Comparison of ENCODE assay signal across 8 cellular contexts in genomic region chrX:101408530-101408836, GRCh38. TPM values are rescaled to one million over a fixed set of nuclear protein-coding genes. Genes with fewer than 3 reads are reported as not detected.
DNase-seq lines count a peak whose midpoint lies in the region; ATAC-seq and TF ChIP-seq lines count a peak whose summit lies in the region.

No MANE protein-coding gene starts in this region.

- intact Hi-C loops in upper lobe of right lung (cut with DNase I): no loop called here

- peak overlapping the region; percentile 84 to 92 for H3K9ac ChIP-seq in liver (ENCODE audit: low read depth in 1 of 2, low read length in 2 of 2)

- H3K4me1 ChIP-seq in liver (ENCODE audit: control insufficient read depth in 4 of 4, insufficient read depth in 4 of 4, low read length in 3 of 4): peaks cover 1 to 21% (median 9%) of the 10 kb centered on the region in 4 donors
- H3K4me1 ChIP-seq in upper lobe of right lung: peaks cover 4% of the 10 kb centered on the region

- peaks cover 2 to 11% (median 7%) of the 10 kb centered on the region in 4 donors for H3K36me3 ChIP-seq in liver (ENCODE audit: control insufficient read depth in 4 of 4, insufficient read depth in 3 of 4, low read depth in 1 of 4, low read length in 3 of 4)
- H3K36me3 ChIP-seq in upper lobe of right lung: peaks cover 4% of the 10 kb centered on the region

- ATAC-seq in HG02840 (IDR thresholded peaks at IDR 0.05; ENCODE audit: low FRiP score, unreplicated experiment) (peak; percentile 27), upper lobe of right lung (no peak), HG03354 (IDR thresholded peaks at IDR 0.05; ENCODE audit: poor library complexity, severe bottlenecking, unreplicated experiment) (no peak), GM19035 (IDR thresholded peaks at IDR 0.05; ENCODE audit: unreplicated experiment) (no peak)

- H3K27ac ChIP-seq in angular gyrus (ENCODE audit: low read depth, low read length): peak overlapping the region; percentile 95
- peak overlapping the region; percentile 95 to 96 for H3K27ac ChIP-seq in liver (ENCODE audit: low read depth in 1 of 2, low read length in 2 of 2)
- peak overlapping the region; percentile 92 for H3K27ac ChIP-seq in upper lobe of right lung

- 0% methylated on average over 8 of the region's 8 CpGs for WGBS in liver

- DNase-seq in AG10803 (ENCODE audit: low read depth): no peak
- no peak for DNase-seq in upper lobe of right lung
- DNase-seq in A172 (ENCODE audit: low spot score): no peak

- TF ChIP-seq CTCF in AG10803 (conservative IDR thresholded peaks at IDR 0.05; ENCODE audit: low read length) (no peak), liver (IDR thresholded peaks at IDR 0.05; ENCODE audit: low read depth, low read length, missing input control) (no peak), upper lobe of right lung (IDR thresholded peaks at IDR 0.05) (no peak)

- peak overlapping the region; percentile 73 for H3K4me3 ChIP-seq in AG10803 (ENCODE audit: low read length)
- H3K4me3 ChIP-seq in liver (ENCODE audit: low read depth in 1 of 3, low read length in 3 of 3): peak overlapping the region; percentile 69 to 83 (median 73)
- peak overlapping the region; percentile 71 for H3K4me3 ChIP-seq in upper lobe of right lung

- H3K27me3 ChIP-seq in liver (ENCODE audit: control insufficient read depth in 4 of 4, insufficient read depth in 4 of 4, low read length in 3 of 4): no peaks in the 10 kb centered on the region
- no peaks in the 10 kb centered on the region for H3K27me3 ChIP-seq in upper lobe of right lung

- no peak for TF ChIP-seq RAD21 in liver (IDR thresholded peaks at IDR 0.05)

- H3K9me3 ChIP-seq in liver (ENCODE audit: control insufficient read depth in 4 of 4, low read length in 3 of 4): no peaks in the 10 kb centered on the region
- no peaks in the 10 kb centered on the region for H3K9me3 ChIP-seq in upper lobe of right lung

TF ChIP-seq in liver, 16 proteins besides CTCF, POLR2A, EP300 and RAD21:
- TF ChIP-seq NR2F2 (IDR thresholded peaks at IDR 0.05) (no peak), JUND (IDR thresholded peaks at IDR 0.05) (no peak), FOXA2 (IDR thresholded peaks at IDR 0.05) (no peak), FOXA1 (IDR thresholded peaks at IDR 0.05) (no peak), SP1 (IDR thresholded peaks at IDR 0.05) (no peak)
- TF ChIP-seq, protein P1, sequence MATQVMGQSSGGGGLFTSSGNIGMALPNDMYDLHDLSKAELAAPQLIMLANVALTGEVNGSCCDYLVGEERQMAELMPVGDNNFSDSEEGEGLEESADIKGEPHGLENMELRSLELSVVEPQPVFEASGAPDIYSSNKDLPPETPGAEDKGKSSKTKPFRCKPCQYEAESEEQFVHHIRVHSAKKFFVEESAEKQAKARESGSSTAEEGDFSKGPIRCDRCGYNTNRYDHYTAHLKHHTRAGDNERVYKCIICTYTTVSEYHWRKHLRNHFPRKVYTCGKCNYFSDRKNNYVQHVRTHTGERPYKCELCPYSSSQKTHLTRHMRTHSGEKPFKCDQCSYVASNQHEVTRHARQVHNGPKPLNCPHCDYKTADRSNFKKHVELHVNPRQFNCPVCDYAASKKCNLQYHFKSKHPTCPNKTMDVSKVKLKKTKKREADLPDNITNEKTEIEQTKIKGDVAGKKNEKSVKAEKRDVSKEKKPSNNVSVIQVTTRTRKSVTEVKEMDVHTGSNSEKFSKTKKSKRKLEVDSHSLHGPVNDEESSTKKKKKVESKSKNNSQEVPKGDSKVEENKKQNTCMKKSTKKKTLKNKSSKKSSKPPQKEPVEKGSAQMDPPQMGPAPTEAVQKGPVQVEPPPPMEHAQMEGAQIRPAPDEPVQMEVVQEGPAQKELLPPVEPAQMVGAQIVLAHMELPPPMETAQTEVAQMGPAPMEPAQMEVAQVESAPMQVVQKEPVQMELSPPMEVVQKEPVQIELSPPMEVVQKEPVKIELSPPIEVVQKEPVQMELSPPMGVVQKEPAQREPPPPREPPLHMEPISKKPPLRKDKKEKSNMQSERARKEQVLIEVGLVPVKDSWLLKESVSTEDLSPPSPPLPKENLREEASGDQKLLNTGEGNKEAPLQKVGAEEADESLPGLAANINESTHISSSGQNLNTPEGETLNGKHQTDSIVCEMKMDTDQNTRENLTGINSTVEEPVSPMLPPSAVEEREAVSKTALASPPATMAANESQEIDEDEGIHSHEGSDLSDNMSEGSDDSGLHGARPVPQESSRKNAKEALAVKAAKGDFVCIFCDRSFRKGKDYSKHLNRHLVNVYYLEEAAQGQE (IDR thresholded peaks at IDR 0.05): no peak

RNA-seq across cellular contexts. Expression of gene HNRNPH2, which starts 0.5 kb away (rescaled TPM):
- total RNA-seq in liver (10 to 100 TPM; 31.5 to 36.2 TPM), upper lobe of right lung (67.1 TPM)
- 10 to 100 TPM; 33.3 to 36.9 TPM for polyA plus RNA-seq in liver
- 47.8 and 49.7 TPM in 2 replicates for total RNA-seq in A172 (2014; rRNA removed; shearing (Covaris generic))

RNA-seq across cellular contexts. Expression of gene GLA, which starts 0.8 kb away (rescaled TPM):
- total RNA-seq in liver: 10 to 100 TPM; 11.8 to 16.3 TPM
- 10 to 100 TPM in 1 of 2 donors, 1 to 10 TPM in 1; 9.5 to 14.5 TPM for polyA plus RNA-seq in liver
- total RNA-seq in upper lobe of right lung: 46.3 TPM
- 33.6 and 40.4 TPM in 2 replicates for total RNA-seq in A172 (2014; rRNA removed; shearing (Covaris generic))

RNA-seq across cellular contexts. Expression of gene RPL36A, which starts 17.7 kb away (rescaled TPM):
- total RNA-seq in liver (100 to 1,000 TPM; 301 to 519 TPM), upper lobe of right lung (133 TPM)
- polyA plus RNA-seq in liver: 100 to 1,000 TPM; 123 to 458 TPM
- total RNA-seq in A172 (2014; rRNA removed; shearing (Covaris generic)): 859 and 1,447 TPM in 2 replicates

RNA-seq across cellular contexts. Expression of gene BTK, which starts 22.5 kb away (rescaled TPM):
- total RNA-seq in liver (10 to 100 TPM in 1 of 2 donors, 1 to 10 TPM in 1; 2.9 to 22.6 TPM), upper lobe of right lung (34.1 TPM)
- polyA plus RNA-seq in liver: 1 to 10 TPM in 1 of 2 donors, under 1 TPM in 1; 0.99 to 1.7 TPM
- not detected in 2 replicates for total RNA-seq in A172 (2014; rRNA removed; shearing (Covaris generic))

RNA-seq across cellular contexts. Expression of gene TIMM8A, which starts 59.9 kb away (rescaled TPM):
- total RNA-seq in liver: 10 to 100 TPM in 1 of 2 donors, 1 to 10 TPM in 1; 6.1 to 12.3 TPM
- polyA plus RNA-seq in liver: 10 to 100 TPM; 15.2 to 21.4 TPM
- 6.4 TPM for total RNA-seq in upper lobe of right lung
- total RNA-seq in A172 (2014; rRNA removed; shearing (Covaris generic)): 1.8 and 3.4 TPM in 2 replicates
